ENCODE assay signal across 33 cellular contexts in the genomic region with DNA sequence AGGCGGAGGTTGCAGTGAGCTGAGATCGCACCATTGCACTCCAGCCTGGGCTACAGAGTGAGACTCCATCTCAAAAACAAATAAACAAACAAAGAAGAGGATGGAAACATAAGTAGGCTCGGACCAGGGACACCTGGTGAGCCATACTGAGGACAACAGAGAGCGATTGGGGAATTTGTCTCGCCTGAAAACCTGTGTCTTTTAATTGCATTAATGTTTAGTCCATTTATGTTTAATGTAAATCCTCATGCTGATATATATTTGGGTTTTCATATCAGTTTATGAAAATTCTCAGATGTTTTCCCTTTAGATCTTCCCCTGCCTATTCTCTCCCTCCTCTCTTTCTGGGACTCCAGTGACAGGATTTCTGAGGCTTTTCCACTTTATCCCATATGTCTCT.
"Had no signal": no experiment of that assay in that cellular context is flagged by ENCODE, and none has a peak within 500 bp of the region (broad histone marks: within the 10 kb centered on the region; RNA-seq: fewer than 3 reads in every experiment).

No MANE protein-coding gene starts in this region.

- H3K4me1 ChIP-seq: adrenal gland, ascending aorta, body of pancreas, breast epithelium had no signal

- DNase-seq: activated effector memory CD4-positive, alpha-beta T cell treated with anti-CD3 and anti-CD28 coated beads, Interleukin-2, amount 50 U/mL, for 16 hours; activated effector memory CD4-positive, alpha-beta T cell treated with Interleukin-2 at 50 U/mL for 16 hours; activated gamma-delta T cell; activated gamma-delta T cell treated with Interleukin-2 at 50 U/mL for 16 hours; activated naive CD4-positive, alpha-beta T cell; activated naive CD4-positive, alpha-beta T cell treated with anti-CD3 and anti-CD28 coated beads for 36 hours; activated naive CD4-positive, alpha-beta T cell treated with anti-CD3 and anti-CD28 coated beads, Interleukin-2, amount 10 ng/mL, durations not matched to agents 7 days and 5 days; activated naive CD4-positive, alpha-beta T cell treated with anti-CD3 and anti-CD28 coated beads, Interleukin-2, amount 50 U/mL, for 16 hours; activated naive CD4-positive, alpha-beta T cell treated with Interleukin-2 at 50 U/mL for 16 hours; activated naive CD8-positive, alpha-beta T cell treated with anti-CD3 and anti-CD28 coated beads for 36 hours; activated naive CD8-positive, alpha-beta T cell treated with anti-CD3 and anti-CD28 coated beads, Interleukin-2, amount 10 ng/mL, durations not matched to agents 7 days and 5 days; activated naive CD8-positive, alpha-beta T cell treated with anti-CD3 and anti-CD28 coated beads, Interleukin-2, amount 50 U/mL, for 24 hours; activated T-cell treated with anti-CD3 and anti-CD28 coated beads, Interleukin-2, amount 50 U/mL, for 24 hours; activated T-cell treated with anti-CD3 and anti-CD28 coated beads, Interleukin-2, amount 50 U/mL, for 4 hours; activated T-cell treated with anti-CD3 and anti-CD28 coated beads, Interleukin-2, amount 50 U/mL, for 48 hours; activated T-cell treated with anti-CD3 and anti-CD28 coated beads, Interleukin-2, amount 50 U/mL, for 72 hours; adrenal gland; amniotic stem cell; amygdala; anterior cingulate cortex; aorta; body of pancreas; brain microvascular endothelial cell; caudate nucleus; central memory CD4-positive, alpha-beta T cell; cerebellar nuclear complex had no signal

- H3K4me3 ChIP-seq: adrenal gland, ascending aorta, body of pancreas, breast epithelium, cardiac muscle cell had no signal

- ATAC-seq: activated naive CD4-positive, alpha-beta T cell treated with anti-CD3 and anti-CD28 coated beads, Interleukin-2, amount 50 U/mL, for 72 hours; activated naive CD8-positive, alpha-beta T cell treated with anti-CD3 and anti-CD28 coated beads, Interleukin-2, amount 50 U/mL, for 24 hours; activated T-cell treated with anti-CD3 and anti-CD28 coated beads, Interleukin-2, amount 50 U/mL, for 4 hours; activated T-cell treated with anti-CD3 and anti-CD28 coated beads, Interleukin-2, amount 50 U/mL, for 72 hours; activated T-helper 17 cell treated with anti-CD3 and anti-CD28 coated beads, Interleukin-2, amount 50 U/mL, for 72 hours; body of pancreas had no signal

- H3K27me3 ChIP-seq: adrenal gland, ascending aorta, body of pancreas, brain microvascular endothelial cell, breast epithelium, cardiac muscle cell had no signal

- H3K9me3 ChIP-seq: adrenal gland, ascending aorta, body of pancreas, breast epithelium had no signal

- H3K36me3 ChIP-seq: adrenal gland, breast epithelium had no signal

- FAIRE-seq: astrocyte, bronchial epithelial cell had no signal

- H3K27ac ChIP-seq: adrenal gland, ascending aorta, body of pancreas, brain microvascular endothelial cell, breast epithelium, cardiac muscle cell had no signal
